Comparison of ENCODE assay signal across 1 cellular context in genomic region chr7:119623427-119623826, GRCh38.
TF ChIP-seq lines count a peak whose summit lies in the region.

No MANE protein-coding gene starts in this region.

TF ChIP-seq in GM12878, 131 proteins besides CTCF, POLR2A, EP300 and RAD21:
- TF ChIP-seq CEBPZ (IDR thresholded peaks at IDR 0.05; ENCODE audit: low read depth, low read length) (no peak), NR2C2 (IDR thresholded peaks at IDR 0.05; ENCODE audit: borderline replicate concordance, control insufficient read depth, insufficient read length, low read depth) (no peak), GATAD2B (conservative IDR thresholded peaks at IDR 0.05; ENCODE audit: low read depth) (no peak), MTA2 (IDR thresholded peaks at IDR 0.05; ENCODE audit: low read depth) (no peak), ZNF217 (IDR thresholded peaks at IDR 0.05) (no peak), NFIC (IDR thresholded peaks at IDR 0.05; ENCODE audit: low read depth, low read length) (no peak)
